ENCODE assay signal across 8 cellular contexts in genomic region chr2:169828141-169828811, GRCh38. TPM values are rescaled to one million over a fixed set of nuclear protein-coding genes. Genes with fewer than 3 reads are reported as not detected.
DNase-seq lines count a peak whose midpoint lies in the region; ATAC-seq and TF ChIP-seq lines count a peak whose summit lies in the region.

No MANE protein-coding gene starts in this region.

- no peaks in the 10 kb centered on the region for H3K27me3 ChIP-seq in CD8-positive, alpha-beta T cell (ENCODE audit: insufficient read depth, low read length)
- H3K27me3 ChIP-seq in left lung, result no peaks in the 10 kb centered on the region

- no peaks in the 10 kb centered on the region for H3K27me3 Mint-ChIP-seq in CD8-positive, alpha-beta T cell (ENCODE audit: low read depth)

- no peaks in the 10 kb centered on the region for H3K9me3 ChIP-seq in CD8-positive, alpha-beta T cell (ENCODE audit: low read length)
- no peaks in the 10 kb centered on the region for H3K9me3 ChIP-seq in left lung

- peak in 5 of 7 experiments; percentile 28 to 57 (median 47) for DNase-seq in CD8-positive, alpha-beta T cell
- peak; percentile 17 for DNase-seq in NCI-H2029 (lab: John Stamatoyannopoulos, UW)
- peak; percentile 21 for DNase-seq in dedifferentiated amniotic fluid mesenchymal stem cell (ENCODE audit: extremely low spot score)
- peak in 1 of 2 donors; percentile 51 for DNase-seq in left lung
- DNase-seq in stimulated activated CD4-positive, alpha-beta T cell treated with anti-CD3 and anti-CD28 coated beads, Interleukin-4, amount 100 ng/mL, for 24 hours, result peak; percentile 59
- no peak for DNase-seq in COR-L47 (lab: John Stamatoyannopoulos, UW)

- H3K27ac Mint-ChIP-seq in CD8-positive, alpha-beta T cell, result peak overlapping the region; percentile 94

- no peak for TF ChIP-seq CTCF in CD8-positive, alpha-beta T cell (IDR thresholded peaks at IDR 0.05)
- no peak for TF ChIP-seq CTCF in left lung (IDR thresholded peaks at IDR 0.05)

- ATAC-seq in CD8-positive, alpha-beta T cell, result peak; percentile 53
- peak; percentile 42 for ATAC-seq in GM21723 (IDR thresholded peaks at IDR 0.05; ENCODE audit: unreplicated experiment)
- ATAC-seq in activated CD4-positive, CD25-positive, alpha-beta regulatory T cell treated with anti-CD3 and anti-CD28 coated beads, Interleukin-2, amount 50 U/mL, for 24 hours, result peak; percentile 50
- ATAC-seq in left lung, result peak; percentile 68

- intact Hi-C loops in CD8-positive, alpha-beta T cell (cut with DNase I, micrococcal nuclease), result loop anchor here (5.0 to 10.0 kb wide), 5 partner anchors 256 to 1607 kb away; partner anchors contain the start of genes GORASP2 (in 2 of the 2), DCAF17 (in 1 of the 2), FASTKD1 (in 1 of the 2) and METTL8 (in 1 of the 2)
- intact Hi-C loops in left lung (cut with DNase I), result loop anchor here in 1 of 2 donors (5.0 kb wide), 1 partner anchor 99 kb away; no protein-coding TSS in a partner anchor

- no peaks in the 10 kb centered on the region for H3K36me3 ChIP-seq in CD8-positive, alpha-beta T cell (ENCODE audit: insufficient read depth, low read length)
- no peaks in the 10 kb centered on the region for H3K36me3 ChIP-seq in left lung

- peak overlapping the region; percentile 77 for H3K4me3 ChIP-seq in CD8-positive, alpha-beta T cell (ENCODE audit: low read depth, low read length)
- H3K4me3 ChIP-seq in left lung, result peak overlapping the region; percentile 71 to 88

- CTCF ChIA-PET in CD8-positive, alpha-beta T cell (lab: Charles Lee), result interaction anchor here (0.6 to 1.0 kb wide), 3 partner anchors 8 to 135 kb away, joined by 3 read pairs; no protein-coding TSS in a partner anchor

- no peaks in the 10 kb centered on the region for H3K9me3 Mint-ChIP-seq in CD8-positive, alpha-beta T cell

- H3K4me1 Mint-ChIP-seq in CD8-positive, alpha-beta T cell (ENCODE audit: low read depth), result peaks cover 61% of the 10 kb centered on the region

- POLR2A ChIA-PET in CD8-positive, alpha-beta T cell (lab: Charles Lee), result interaction anchor here (0.7 to 2.6 kb wide), 6 partner anchors 8 to 255 kb away, joined by 3 to 15 read pairs (median 4); partner anchors contain the start of gene SSB

- H3K27ac ChIP-seq in CD8-positive, alpha-beta T cell (ENCODE audit: low read depth, low read length), result peak overlapping the region; percentile 63
- H3K27ac ChIP-seq in left lung, result peak overlapping the region; percentile 90 to 91

- H3K4me1 ChIP-seq in CD8-positive, alpha-beta T cell (ENCODE audit: insufficient read depth, low read length), result peaks cover 27% of the 10 kb centered on the region
- H3K4me1 ChIP-seq in left lung, result peaks cover 5 to 38% of the 10 kb centered on the region in 2 donors

- peaks cover 25% of the 10 kb centered on the region for H3K36me3 Mint-ChIP-seq in CD8-positive, alpha-beta T cell

- peak overlapping the region; percentile 95 for H3K4me3 Mint-ChIP-seq in CD8-positive, alpha-beta T cell

RNA-seq across cellular contexts. Expression of gene UBR3, which starts 1.0 kb away (rescaled TPM):
- 10 to 100 TPM; 23.2 to 24.4 TPM for total RNA-seq in CD8-positive, alpha-beta T cell
- total RNA-seq in left lung, result 10 to 100 TPM; 33.2 to 45.7 TPM

RNA-seq across cellular contexts. Expression of gene METTL5, which starts 3.6 kb away (rescaled TPM):
- 10 to 100 TPM; 13.7 to 15.8 TPM for total RNA-seq in CD8-positive, alpha-beta T cell
- total RNA-seq in left lung, result 10 to 100 TPM; 33.8 to 40.3 TPM

RNA-seq across cellular contexts. Expression of gene SSB, which starts 29.6 kb away (rescaled TPM):
- total RNA-seq in CD8-positive, alpha-beta T cell, result 100 to 1,000 TPM; 150 to 170 TPM
- 10 to 100 TPM; 61.9 to 82.4 TPM for total RNA-seq in left lung
